11 cellular contexts compared by ENCODE assay signal in genomic region chr1:58197811-58198210, GRCh38.
"Had no signal": no experiment of that assay in that cellular context is flagged by ENCODE, and none has a peak within 500 bp of the region (broad histone marks: within the 10 kb centered on the region; RNA-seq: fewer than 3 reads in every experiment).

No MANE protein-coding gene starts in this region.

- H3K27me3 ChIP-seq: adrenal gland, ascending aorta, body of pancreas, brain microvascular endothelial cell, breast epithelium, cardiac muscle cell had no signal

- H3K4me3 ChIP-seq: adrenal gland, ascending aorta, body of pancreas, breast epithelium, cardiac muscle cell had no signal

- H3K36me3 ChIP-seq: adrenal gland, ascending aorta, brain microvascular endothelial cell, breast epithelium, cardiac muscle cell had no signal

- H3K9me3 ChIP-seq: adrenal gland, ascending aorta, body of pancreas, breast epithelium had no signal

- ATAC-seq: activated naive CD4-positive, alpha-beta T cell treated with anti-CD3 and anti-CD28 coated beads, Interleukin-2, amount 50 U/mL, for 72 hours; activated naive CD8-positive, alpha-beta T cell treated with anti-CD3 and anti-CD28 coated beads, Interleukin-2, amount 50 U/mL, for 24 hours; activated T-cell treated with anti-CD3 and anti-CD28 coated beads, Interleukin-2, amount 50 U/mL, for 4 hours; activated T-cell treated with anti-CD3 and anti-CD28 coated beads, Interleukin-2, amount 50 U/mL, for 72 hours; activated T-helper 17 cell treated with anti-CD3 and anti-CD28 coated beads, Interleukin-2, amount 50 U/mL, for 72 hours; body of pancreas had no signal

- H3K27ac ChIP-seq: adrenal gland, ascending aorta, body of pancreas, brain microvascular endothelial cell, breast epithelium, cardiac muscle cell had no signal
